20 cellular contexts compared by ENCODE assay signal in genomic region chr11:120131941-120132644, GRCh38. TPM values are rescaled to one million over a fixed set of nuclear protein-coding genes. Genes with fewer than 3 reads are reported as not detected.
DNase-seq lines count a peak whose midpoint lies in the region; ATAC-seq, FAIRE-seq and TF ChIP-seq lines count a peak whose summit lies in the region.
"Had no signal": no experiment of that assay in that cellular context is flagged by ENCODE, and none has a peak within 500 bp of the region (broad histone marks: within the 10 kb centered on the region; RNA-seq: fewer than 3 reads in every experiment).

No MANE protein-coding gene starts in this region.

- WGBS in pancreas, 2 donors: 45 to 53% methylated on average over 12 of the region's 12 CpGs

- peaks cover 4% of the 10 kb centered on the region for H3K27me3 Mint-ChIP-seq in activated naive CD8-positive, alpha-beta T cell treated with anti-CD3 and anti-CD28 coated beads, Interleukin-2, amount 50 U/mL, for 24 hours
- H3K27me3 Mint-ChIP-seq: activated CD4-positive, alpha-beta T cell treated with anti-CD3 and anti-CD28 coated beads, Interleukin-2, amount 10 ng/mL, durations not matched to agents 7 days and 5 days; stimulated activated naive CD8-positive, alpha-beta T cell treated with anti-CD3 and anti-CD28 coated beads, Interleukin-15, Interleukin-2, amounts not matched to agents 100 ng/mL and 50 ng/mL, for 24 hours had no signal

- peak overlapping the region; percentile 95 for H3K27ac ChIP-seq in epithelial cell of prostate
- peak overlapping the region in 3 of 4 donors; percentile 27 to 50 (median 29) for H3K27ac ChIP-seq in pancreas
- H3K27ac ChIP-seq: brain microvascular endothelial cell had no signal

- TF ChIP-seq CTCF in pancreas (IDR thresholded peaks at IDR 0.05): no peak

- no peaks in the 10 kb centered on the region for H3K4me1 Mint-ChIP-seq in activated naive CD8-positive, alpha-beta T cell treated with anti-CD3 and anti-CD28 coated beads, Interleukin-2, amount 50 U/mL, for 24 hours
- H3K4me1 Mint-ChIP-seq: activated CD4-positive, alpha-beta T cell treated with anti-CD3 and anti-CD28 coated beads, Interleukin-2, amount 10 ng/mL, durations not matched to agents 7 days and 5 days; activated T-helper 17 cell treated with anti-CD3 and anti-CD28 coated beads, Interleukin-2, amount 50 U/mL, for 72 hours; naive thymus-derived CD4-positive, alpha-beta T cell had no signal

- H3K27me3 ChIP-seq in pancreas: no peaks in the 10 kb centered on the region
- H3K27me3 ChIP-seq: brain microvascular endothelial cell had no signal

- no peaks in the 10 kb centered on the region for H3K36me3 Mint-ChIP-seq in activated naive CD8-positive, alpha-beta T cell treated with anti-CD3 and anti-CD28 coated beads, Interleukin-2, amount 50 U/mL, for 24 hours (ENCODE audit: low read depth)
- H3K36me3 Mint-ChIP-seq: IgD-negative memory B cell; naive thymus-derived CD4-positive, alpha-beta T cell had no signal

- H3K4me3 ChIP-seq in pancreas: no peak overlapping the region

- no peak overlapping the region for H3K4me3 Mint-ChIP-seq in activated naive CD8-positive, alpha-beta T cell treated with anti-CD3 and anti-CD28 coated beads, Interleukin-2, amount 50 U/mL, for 24 hours
- H3K4me3 Mint-ChIP-seq: activated CD4-positive, alpha-beta T cell treated with anti-CD3 and anti-CD28 coated beads, Interleukin-2, amount 10 ng/mL, durations not matched to agents 7 days and 5 days; activated T-helper 17 cell treated with anti-CD3 and anti-CD28 coated beads, Interleukin-2, amount 50 U/mL, for 72 hours; IgD-negative memory B cell; naive thymus-derived CD4-positive, alpha-beta T cell; stimulated activated naive CD8-positive, alpha-beta T cell treated with anti-CD3 and anti-CD28 coated beads, Interleukin-15, Interleukin-2, amounts not matched to agents 100 ng/mL and 50 ng/mL, for 24 hours had no signal

- intact Hi-C loops in pancreas (cut with DNase I): no loop called here

- H3K27ac Mint-ChIP-seq in activated naive CD8-positive, alpha-beta T cell treated with anti-CD3 and anti-CD28 coated beads, Interleukin-2, amount 50 U/mL, for 24 hours: no peak overlapping the region
- H3K27ac Mint-ChIP-seq: activated CD4-positive, alpha-beta T cell treated with anti-CD3 and anti-CD28 coated beads, Interleukin-2, amount 10 ng/mL, durations not matched to agents 7 days and 5 days; activated T-helper 17 cell treated with anti-CD3 and anti-CD28 coated beads, Interleukin-2, amount 50 U/mL, for 72 hours; IgD-negative memory B cell; naive thymus-derived CD4-positive, alpha-beta T cell; stimulated activated naive CD8-positive, alpha-beta T cell treated with anti-CD3 and anti-CD28 coated beads, Interleukin-15, Interleukin-2, amounts not matched to agents 100 ng/mL and 50 ng/mL, for 24 hours had no signal

- peak; percentile 58 to 90 (median 74) for ATAC-seq in pancreas
- no peak for ATAC-seq in HG03378 (IDR thresholded peaks at IDR 0.05; ENCODE audit: unreplicated experiment)
- ATAC-seq in activated naive CD8-positive, alpha-beta T cell treated with anti-CD3 and anti-CD28 coated beads, Interleukin-2, amount 50 U/mL, for 24 hours: no peak
- ATAC-seq: activated T-helper 17 cell treated with anti-CD3 and anti-CD28 coated beads, Interleukin-2, amount 50 U/mL, for 72 hours; naive thymus-derived CD4-positive, alpha-beta T cell; Right ventricle myocardium inferior had no signal

- FAIRE-seq in pancreas (lab: Jason Lieb, UNC): no peak
- FAIRE-seq: endometrium had no signal

- no peaks in the 10 kb centered on the region for H3K9me3 Mint-ChIP-seq in activated naive CD8-positive, alpha-beta T cell treated with anti-CD3 and anti-CD28 coated beads, Interleukin-2, amount 50 U/mL, for 24 hours
- H3K9me3 Mint-ChIP-seq: activated CD4-positive, alpha-beta T cell treated with anti-CD3 and anti-CD28 coated beads, Interleukin-2, amount 10 ng/mL, durations not matched to agents 7 days and 5 days; activated T-helper 17 cell treated with anti-CD3 and anti-CD28 coated beads, Interleukin-2, amount 50 U/mL, for 72 hours; IgD-negative memory B cell; stimulated activated naive CD8-positive, alpha-beta T cell treated with anti-CD3 and anti-CD28 coated beads, Interleukin-15, Interleukin-2, amounts not matched to agents 100 ng/mL and 50 ng/mL, for 24 hours had no signal

- H3K9me3 ChIP-seq in pancreas: no peaks in the 10 kb centered on the region

- no peaks in the 10 kb centered on the region for H3K4me1 ChIP-seq in pancreas

- no peaks in the 10 kb centered on the region for H3K36me3 ChIP-seq in pancreas
- H3K36me3 ChIP-seq: brain microvascular endothelial cell had no signal

- DNase-seq in HT-29 (ENCODE audit: low spot score): peak; percentile 91
- peak; percentile 73 for DNase-seq in NCI-H69 (lab: John Stamatoyannopoulos, UW)
- no peak for DNase-seq in epithelial cell of prostate (ENCODE audit: low read depth, low spot score)
- peak in 3 of 6 donors; percentile 38 to 46 (median 39) for DNase-seq in pancreas
- no peak for DNase-seq in activated CD4-positive, alpha-beta T cell treated with anti-CD3 and anti-CD28 coated beads, Interleukin-2, amount 50 U/mL, for 1 hour
- DNase-seq in AML-193 (lab: John Stamatoyannopoulos, UW): no peak
- no peak for DNase-seq in activated naive CD8-positive, alpha-beta T cell treated with anti-CD3 and anti-CD28 coated beads, Interleukin-2, amount 50 U/mL, for 24 hours
- DNase-seq: activated CD4-positive, alpha-beta T cell treated with anti-CD3 and anti-CD28 coated beads, Interleukin-2, amount 10 ng/mL, durations not matched to agents 7 days and 5 days; brain microvascular endothelial cell; naive thymus-derived CD4-positive, alpha-beta T cell; NCI-H1436; NCI-H82; T-helper 9 cell had no signal

RNA-seq across cellular contexts. Expression of gene TRIM29, which starts 5.8 kb away (rescaled TPM):
- 172 and 226 TPM in 2 replicates for total RNA-seq in HT-29 (2014; rRNA removed; shearing (Covaris generic))
- total RNA-seq in pancreas: 1 to 10 TPM in 1 of 6 donors, under 1 TPM in 5; 0.38 to 1.4 (median 0.61) TPM
- 1 to 10 TPM in 1 of 2 donors, under 1 TPM in 1; 0.42 to 1.7 TPM for polyA plus RNA-seq in pancreas
- total RNA-seq: activated CD4-positive, alpha-beta T cell treated with anti-CD3 and anti-CD28 coated beads, Interleukin-2, amount 10 ng/mL, durations not matched to agents 7 days and 5 days; activated T-helper 17 cell treated with anti-CD3 and anti-CD28 coated beads, Interleukin-2, amount 50 U/mL, for 72 hours; glomerular endothelial cell; naive thymus-derived CD4-positive, alpha-beta T cell; Right ventricle myocardium inferior had no signal
- polyA plus RNA-seq: IgD-negative memory B cell; naive thymus-derived CD4-positive, alpha-beta T cell had no signal

Comparison
In these comparisons a context has a peak if more than half of its experiments do, and no peak if none do; other contexts are left out.
1. DNase-seq: peak in HT-29 (single experiment) and NCI-H69 (single experiment); none in epithelial cell of prostate (single experiment), activated CD4-positive, alpha-beta T cell treated with anti-CD3 and anti-CD28 coated beads, Interleukin-2, amount 50 U/mL, for 1 hour (single experiment), AML-193 (0 of 2) and activated naive CD8-positive, alpha-beta T cell treated with anti-CD3 and anti-CD28 coated beads, Interleukin-2, amount 50 U/mL, for 24 hours (single experiment).
2. ATAC-seq: peak in pancreas (4 of 4); none in HG03378 (single experiment) and activated naive CD8-positive, alpha-beta T cell treated with anti-CD3 and anti-CD28 coated beads, Interleukin-2, amount 50 U/mL, for 24 hours (single experiment).
3. RNA of gene TRIM29, which starts 5.8 kb away (total RNA-seq): 172 to 226 TPM in HT-29; 0.38 to 1.4 TPM in pancreas; every median in the first group is over 10 times any median in the second.